In the genomic region with DNA sequence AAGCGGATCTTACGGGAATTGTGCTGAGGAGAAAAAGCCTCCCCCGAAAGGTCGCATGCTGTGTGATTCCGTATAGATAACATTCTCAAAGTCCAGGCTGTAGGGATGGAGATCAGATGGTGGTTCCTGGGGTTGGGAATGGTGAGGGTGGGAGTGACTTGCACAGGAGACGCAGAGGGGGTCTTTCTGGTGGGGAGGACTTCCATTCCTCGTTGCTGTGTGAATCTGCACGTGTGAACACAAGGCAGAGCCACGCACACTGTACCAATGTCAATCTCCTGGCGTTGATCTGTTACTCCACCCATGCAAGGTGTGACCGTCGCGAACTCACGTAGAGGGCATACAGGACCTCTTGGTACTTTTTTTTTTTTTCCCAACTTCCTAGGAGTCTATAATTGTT, we compare ENCODE assay signal across 20 cellular contexts. TPM values are rescaled to one million over a fixed set of nuclear protein-coding genes. Genes with fewer than 3 reads are reported as not detected.
A peak's percentile ranks its signal among the peaks of the same experiment; 100 is the strongest.
DNase-seq lines count a peak whose midpoint lies in the region; ATAC-seq and TF ChIP-seq lines count a peak whose summit lies in the region.
"Had no signal": no experiment of that assay in that cellular context is flagged by ENCODE, and none has a peak within 500 bp of the region (broad histone marks: within the 10 kb centered on the region; RNA-seq: fewer than 3 reads in every experiment).

No MANE protein-coding gene starts in this region.

- H3K9ac ChIP-seq in BLaER1: no peak overlapping the region
- no peak overlapping the region for H3K9ac ChIP-seq in BLaER1 treated with 17β-estradiol and CSF1 and Interleukin-3, amounts not matched to agents 10 nM and 100 nM
- H3K9ac ChIP-seq in colonic mucosa (ENCODE audit: low read depth in 2 of 2, low read length in 2 of 2): no peak overlapping the region

- POLR2A ChIA-PET in CD4-positive, alpha-beta memory T cell (lab: Charles Lee; ENCODE audit: partially characterized antibody): no interaction called here

- H3K27me3 Mint-ChIP-seq in osteocyte (ENCODE audit: unreplicated experiment): peaks cover 15% of the 10 kb centered on the region
- H3K27me3 Mint-ChIP-seq in CD4-positive, alpha-beta memory T cell: no peaks in the 10 kb centered on the region
- H3K27me3 Mint-ChIP-seq: CD4-positive, CD25-positive, alpha-beta regulatory T cell had no signal

- ATAC-seq in HG03175 (IDR thresholded peaks at IDR 0.05; ENCODE audit: unreplicated experiment): no peak

- peak overlapping the region; percentile 37 for H3K4me2 ChIP-seq in BLaER1
- H3K4me2 ChIP-seq in BLaER1 treated with 17β-estradiol and CSF1 and Interleukin-3, amounts not matched to agents 10 nM and 100 nM: peak overlapping the region in 8 of 11 experiments; percentile 11 to 48 (median 27); a peak in 11 of 22 replicates

- H3K36me3 ChIP-seq in BLaER1: no peaks in the 10 kb centered on the region
- H3K36me3 ChIP-seq in BLaER1 treated with 17β-estradiol and CSF1 and Interleukin-3, amounts not matched to agents 10 nM and 100 nM: no peaks in the 10 kb centered on the region; a peak in 1 of 22 replicates
- H3K36me3 ChIP-seq in colonic mucosa: no peaks in the 10 kb centered on the region
- H3K36me3 ChIP-seq in CD4-positive, alpha-beta memory T cell (ENCODE audit: insufficient read depth, low read length): no peaks in the 10 kb centered on the region

- TF ChIP-seq CTCF in colonic mucosa (IDR thresholded peaks at IDR 0.05): no peak
- no peak for TF ChIP-seq CTCF in osteocyte (IDR thresholded peaks at IDR 0.05)

- no peaks in the 10 kb centered on the region for H4K20me1 ChIP-seq in BLaER1
- H4K20me1 ChIP-seq in BLaER1 treated with 17β-estradiol and CSF1 and Interleukin-3, amounts not matched to agents 10 nM and 100 nM: no peaks in the 10 kb centered on the region

- H3K27me3 ChIP-seq in BLaER1: no peaks in the 10 kb centered on the region
- H3K27me3 ChIP-seq in BLaER1 treated with 17β-estradiol and CSF1 and Interleukin-3, amounts not matched to agents 10 nM and 100 nM: no peaks in the 10 kb centered on the region
- H3K27me3 ChIP-seq in colonic mucosa: no peaks in the 10 kb centered on the region
- no peaks in the 10 kb centered on the region for H3K27me3 ChIP-seq in CD4-positive, alpha-beta memory T cell (ENCODE audit: insufficient read depth, low read length)

- H3K27ac Mint-ChIP-seq in osteocyte (ENCODE audit: unreplicated experiment): no peak overlapping the region
- H3K27ac Mint-ChIP-seq in CD4-positive, alpha-beta memory T cell: no peak overlapping the region
- H3K27ac Mint-ChIP-seq: HFFc6 had no signal

- peaks cover 7% of the 10 kb centered on the region for H3K9me3 Mint-ChIP-seq in osteocyte (ENCODE audit: unreplicated experiment)
- peaks cover 0 to 9% (median under 1%) of the 10 kb centered on the region in 8 donors for H3K9me3 Mint-ChIP-seq in CD4-positive, alpha-beta memory T cell
- H3K9me3 Mint-ChIP-seq: HFFc6 had no signal

- H3K9me3 ChIP-seq in BLaER1 (peaks cover 27% of the 10 kb centered on the region), colonic mucosa (no peaks in the 10 kb centered on the region)
- H3K9me3 ChIP-seq in BLaER1 treated with 17β-estradiol and CSF1 and Interleukin-3, amounts not matched to agents 10 nM and 100 nM (replicated peaks in 1 of 11): peaks cover 24 to 44% (median 32%) of the 10 kb centered on the region in 11 experiments
- H3K9me3 ChIP-seq in CD4-positive, alpha-beta memory T cell (ENCODE audit: control insufficient read depth in 1 of 2, low read length in 2 of 2): no peaks in the 10 kb centered on the region

- intact Hi-C loops in colonic mucosa (cut with DNase I): no loop called here
- intact Hi-C loops in CD4-positive, alpha-beta memory T cell (cut with micrococcal nuclease): no loop called here

- H3K4me3 ChIP-seq in BLaER1 (no peak overlapping the region), colonic mucosa (no peak overlapping the region)
- H3K4me3 ChIP-seq in BLaER1 treated with 17β-estradiol and CSF1 and Interleukin-3, amounts not matched to agents 10 nM and 100 nM: no peak overlapping the region
- H3K4me3 ChIP-seq in CD4-positive, alpha-beta memory T cell (ENCODE audit: low read length in 2 of 2): no peak overlapping the region

- CTCF ChIA-PET in CD4-positive, alpha-beta memory T cell (lab: Charles Lee; ENCODE audit: partially characterized antibody): no interaction called here

- H3K36me3 Mint-ChIP-seq in osteocyte (ENCODE audit: unreplicated experiment): no peaks in the 10 kb centered on the region
- peaks cover 2 to 19% of the 10 kb centered on the region in 2 donors for H3K36me3 Mint-ChIP-seq in CD4-positive, alpha-beta memory T cell

- peak; percentile 13 for DNase-seq in colonic mucosa
- DNase-seq in osteocyte (ENCODE audit: extremely low spot score, unreplicated experiment): peak; percentile 56
- DNase-seq in CD4-positive, alpha-beta memory T cell: no peak
- no peak for DNase-seq in AG08395 (ENCODE audit: low spot score)
- DNase-seq: CD4-positive, CD25-positive, alpha-beta regulatory T cell; DMS153; GDM1; HFFc6; IMR-90; NCI-H1417 treated with DMSO at 0.1 percent for 48 hours; NCI-H187 treated with DMSO at 0.1 percent for 48 hours; NCI-H226; NCI-H524; NCI-H82; OCI-M1; SHP77 treated with DMSO at 0.1 percent for 48 hours had no signal

- H3K27ac ChIP-seq in BLaER1 (no peak overlapping the region), colonic mucosa (no peak overlapping the region)
- no peak overlapping the region for H3K27ac ChIP-seq in BLaER1 treated with 17β-estradiol and CSF1 and Interleukin-3, amounts not matched to agents 10 nM and 100 nM
- H3K27ac ChIP-seq in CD4-positive, alpha-beta memory T cell (ENCODE audit: low read depth, low read length): no peak overlapping the region
- H3K27ac ChIP-seq: HL-60 had no signal

- no peak overlapping the region for H3K4me3 Mint-ChIP-seq in osteocyte (ENCODE audit: unreplicated experiment)
- no peak overlapping the region for H3K4me3 Mint-ChIP-seq in CD4-positive, alpha-beta memory T cell
- H3K4me3 Mint-ChIP-seq: CD4-positive, CD25-positive, alpha-beta regulatory T cell; HFFc6 had no signal

- H3K4me1 Mint-ChIP-seq in osteocyte (ENCODE audit: unreplicated experiment): peaks cover under 1% of the 10 kb centered on the region
- no peaks in the 10 kb centered on the region for H3K4me1 Mint-ChIP-seq in CD4-positive, alpha-beta memory T cell

- H3K4me1 ChIP-seq in BLaER1 (peaks cover 16% of the 10 kb centered on the region), colonic mucosa (no peaks in the 10 kb centered on the region)
- peaks cover 4 to 18% (median 8%) of the 10 kb centered on the region in 10 experiments; a peak in 14 of 20 replicates for H3K4me1 ChIP-seq in BLaER1 treated with 17β-estradiol and CSF1 and Interleukin-3, amounts not matched to agents 10 nM and 100 nM
- no peaks in the 10 kb centered on the region for H3K4me1 ChIP-seq in CD4-positive, alpha-beta memory T cell (ENCODE audit: insufficient read depth, low read length)

RNA-seq across cellular contexts. Expression of a gene that starts 59.0 kb away (rescaled TPM):
- total RNA-seq in colonic mucosa (1 to 10 TPM in 1 of 2 donors, under 1 TPM in 1; 0.77 to 1.5 TPM), osteocyte (3.4 and 3.9 TPM in 2 replicates)
- total RNA-seq in CD4-positive, alpha-beta memory T cell: under 1 TPM; 0.36 to 0.38 TPM
- under 1 TPM; 0.03 to 0.10 TPM for polyA plus RNA-seq in CD4-positive, alpha-beta memory T cell

Comparison
In these comparisons a context has a peak if more than half of its experiments do, and no peak if none do; other contexts are left out.
1. DNase-seq: peak in colonic mucosa (single experiment) and osteocyte (single experiment); none in CD4-positive, alpha-beta memory T cell (0 of 5) and AG08395 (single experiment).